8 cellular contexts compared by ENCODE assay signal in the genomic region with DNA sequence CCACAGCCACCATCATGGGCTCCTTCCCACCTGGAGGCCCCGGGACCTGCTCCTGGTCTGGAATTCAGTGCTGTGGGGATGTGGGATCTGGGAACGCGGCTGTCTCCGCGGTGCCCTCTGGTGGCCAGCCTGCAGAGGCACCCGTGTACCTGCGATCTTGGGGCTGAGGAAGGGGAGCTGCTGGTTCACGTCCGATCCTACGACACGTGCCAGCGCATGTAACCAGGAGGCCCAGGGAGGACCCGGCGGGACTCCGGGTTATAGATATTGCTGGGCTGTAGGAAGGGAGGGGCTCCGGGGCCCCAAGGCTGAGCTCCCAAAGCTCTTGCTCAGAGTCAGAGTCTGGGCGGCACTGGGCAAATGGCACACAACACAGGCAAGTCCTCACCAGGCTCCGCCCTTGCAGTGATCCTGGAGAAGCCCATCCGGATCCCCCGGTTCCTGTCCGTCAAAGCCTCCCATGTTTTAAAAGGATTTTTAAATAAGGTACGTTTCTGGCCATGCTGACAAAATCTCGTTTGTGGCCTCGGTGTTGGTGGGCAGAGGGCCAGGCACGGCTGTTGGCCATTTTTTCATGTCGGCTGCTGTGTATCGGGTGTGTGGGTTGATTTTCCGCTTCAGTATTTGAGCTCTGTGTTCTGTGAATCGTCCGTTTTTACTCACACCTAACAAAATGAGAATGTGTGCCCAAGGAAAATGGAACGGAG.
DNase-seq lines count a peak whose midpoint lies in the region; ATAC-seq and TF ChIP-seq lines count a peak whose summit lies in the region.

No MANE protein-coding gene starts in this region.

- no peaks in the 10 kb centered on the region for H3K27me3 Mint-ChIP-seq in stimulated activated naive B cell treated with anti-CD40 and anti-IgM and Interleukin-4, amounts not matched to agents 10 μg/mL and 1 μg/mL and 100 μg/mL, for 72 hours

- H3K4me1 Mint-ChIP-seq in stimulated activated naive B cell treated with anti-CD40 and anti-IgM and Interleukin-4, amounts not matched to agents 10 μg/mL and 1 μg/mL and 100 μg/mL, for 72 hours: peaks cover 0 to 8% of the 10 kb centered on the region in 2 donors

- peak; percentile 65 for ATAC-seq in stimulated activated naive B cell treated with anti-CD40 and anti-IgM and Interleukin-4, amounts not matched to agents 10 μg/mL and 1 μg/mL and 100 μg/mL, for 72 hours (replicated peaks)
- ATAC-seq in GM21390 (IDR thresholded peaks at IDR 0.05; ENCODE audit: unreplicated experiment): no peak

- H3K9me3 Mint-ChIP-seq in stimulated activated naive B cell treated with anti-CD40 and anti-IgM and Interleukin-4, amounts not matched to agents 10 μg/mL and 1 μg/mL and 100 μg/mL, for 72 hours: no peaks in the 10 kb centered on the region

- H3K27ac Mint-ChIP-seq in stimulated activated naive B cell treated with anti-CD40 and anti-IgM and Interleukin-4, amounts not matched to agents 10 μg/mL and 1 μg/mL and 100 μg/mL, for 72 hours: no peak overlapping the region

- peak; percentile 95 for TF ChIP-seq CTCF in choroid plexus epithelial cell (conservative IDR thresholded peaks at IDR 0.05; ENCODE audit: low read depth, low read length)

- peaks cover 30 to 38% of the 10 kb centered on the region in 2 donors for H3K36me3 Mint-ChIP-seq in stimulated activated naive B cell treated with anti-CD40 and anti-IgM and Interleukin-4, amounts not matched to agents 10 μg/mL and 1 μg/mL and 100 μg/mL, for 72 hours

- DNase-seq in NCI-H1694 (lab: John Stamatoyannopoulos, UW): peak; percentile 25
- DNase-seq in NCI-H1694 treated with DMSO at 0.1 percent for 48 hours (lab: John Stamatoyannopoulos, UW): no peak
- DNase-seq in NAMALWA (ENCODE audit: low spot score): peak; percentile 49
- peak; percentile 28 for DNase-seq in T1000 (lab: John Stamatoyannopoulos, UW)
- DNase-seq in choroid plexus epithelial cell (ENCODE audit: low read depth): peak; percentile 63
- peak; percentile 81 for DNase-seq in left kidney (ENCODE audit: low read depth, low spot score)
- no peak for DNase-seq in stimulated activated naive B cell treated with anti-CD40 and anti-IgM and Interleukin-4, amounts not matched to agents 10 μg/mL and 1 μg/mL and 100 μg/mL, for 72 hours

- peak overlapping the region in 1 of 2 donors; percentile 57 for H3K4me3 Mint-ChIP-seq in stimulated activated naive B cell treated with anti-CD40 and anti-IgM and Interleukin-4, amounts not matched to agents 10 μg/mL and 1 μg/mL and 100 μg/mL, for 72 hours

- H3K4me3 ChIP-seq in choroid plexus epithelial cell (ENCODE audit: low read depth, low read length): no peak overlapping the region

Comparison
In these comparisons a context has a peak if more than half of its experiments do, and no peak if none do; other contexts are left out.
1. DNase-seq: peak in NCI-H1694 (single experiment), NAMALWA (single experiment), T1000 (single experiment), choroid plexus epithelial cell (single experiment) and left kidney (single experiment); none in NCI-H1694 treated with DMSO at 0.1 percent for 48 hours (single experiment) and stimulated activated naive B cell treated with anti-CD40 and anti-IgM and Interleukin-4, amounts not matched to agents 10 μg/mL and 1 μg/mL and 100 μg/mL, for 72 hours (single experiment).